Comparison of ENCODE assay signal across 8 cellular contexts in the genomic region with DNA sequence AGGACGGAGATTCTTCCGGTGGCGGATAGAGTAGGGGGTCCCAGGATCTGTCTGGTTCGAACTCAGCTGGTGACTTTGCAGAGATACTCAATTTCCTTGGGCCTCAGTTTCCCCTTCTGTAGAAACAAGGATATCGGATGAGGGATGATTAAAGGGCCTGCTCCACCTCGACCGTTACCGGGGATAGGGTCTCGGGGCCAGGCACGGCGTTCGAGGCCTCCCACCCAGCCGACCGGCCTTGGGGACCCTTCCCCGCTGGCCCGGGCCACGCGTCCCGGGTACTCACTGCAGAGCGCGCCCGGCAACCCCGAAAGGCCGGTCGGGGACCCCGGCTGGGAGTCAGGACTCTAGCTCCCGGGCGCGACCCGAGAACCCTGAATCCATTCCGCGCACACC. TPM values are rescaled to one million over a fixed set of nuclear protein-coding genes. Genes with fewer than 3 reads are reported as not detected.
DNase-seq lines count a peak whose midpoint lies in the region; ATAC-seq and TF ChIP-seq lines count a peak whose summit lies in the region.

No MANE protein-coding gene starts in this region.

- H3K9me3 ChIP-seq in iPS-20b (ENCODE audit: insufficient read depth, low read depth, low read length) (no peaks in the 10 kb centered on the region), testis (no peaks in the 10 kb centered on the region)

- peaks cover 52% of the 10 kb centered on the region for H3K36me3 Mint-ChIP-seq in activated CD4-positive, alpha-beta T cell treated with anti-CD3 and anti-CD28 coated beads for 36 hours (ENCODE audit: low read depth)
- H3K36me3 Mint-ChIP-seq in activated CD8-positive, alpha-beta T cell treated with anti-CD3 and anti-CD28 coated beads for 36 hours (ENCODE audit: low read depth) = peaks cover 48% of the 10 kb centered on the region

- H3K27ac ChIP-seq in iPS-20b (ENCODE audit: low read length) (peak overlapping the region; percentile 100), testis (peak overlapping the region; percentile 95 to 99)

- peak overlapping the region; percentile 100 for H3K9ac ChIP-seq in iPS-20b (ENCODE audit: low read depth, low read length)

- no peaks in the 10 kb centered on the region for H3K9me3 Mint-ChIP-seq in activated CD4-positive, alpha-beta T cell treated with anti-CD3 and anti-CD28 coated beads for 36 hours (ENCODE audit: low read depth)
- H3K9me3 Mint-ChIP-seq in activated CD8-positive, alpha-beta T cell treated with anti-CD3 and anti-CD28 coated beads for 36 hours = no peaks in the 10 kb centered on the region

- TF ChIP-seq CTCF in activated CD8-positive, alpha-beta T cell treated with anti-CD3 and anti-CD28 coated beads for 36 hours (IDR thresholded peaks at IDR 0.05) = no peak
- no peak for TF ChIP-seq CTCF in testis (IDR thresholded peaks at IDR 0.05)

- H3K4me1 ChIP-seq in iPS-20b (ENCODE audit: insufficient read depth, low read length) (peaks cover 34% of the 10 kb centered on the region), testis (peaks cover 46% of the 10 kb centered on the region)

- 0 to 1% methylated on average over 7 to 30 of the region's 32 CpGs for WGBS in testis, 2 donors

- H3K27ac Mint-ChIP-seq in activated CD4-positive, alpha-beta T cell treated with anti-CD3 and anti-CD28 coated beads for 36 hours = peak overlapping the region; percentile 97
- H3K27ac Mint-ChIP-seq in activated CD8-positive, alpha-beta T cell treated with anti-CD3 and anti-CD28 coated beads for 36 hours = peak overlapping the region; percentile 97

- intact Hi-C loops in activated CD4-positive, alpha-beta T cell treated with anti-CD3 and anti-CD28 coated beads for 36 hours (cut with DNase I, micrococcal nuclease) = loop anchor here (1.0 to 10.0 kb wide), 3 partner anchors 195 to 384 kb away; partner anchors contain the start of genes ZNRF3 (in 2 of the 2) and KREMEN1 (in 1 of the 2)
- intact Hi-C loops in activated CD8-positive, alpha-beta T cell treated with anti-CD3 and anti-CD28 coated beads for 36 hours (cut with micrococcal nuclease) = no loop called here
- intact Hi-C loops in testis (cut with DNase I; ENCODE audit: low total_unique reads) = no loop called here

- ATAC-seq in activated CD4-positive, alpha-beta T cell treated with anti-CD3 and anti-CD28 coated beads for 36 hours = no peak
- no peak for ATAC-seq in activated CD8-positive, alpha-beta T cell treated with anti-CD3 and anti-CD28 coated beads for 36 hours

- no peaks in the 10 kb centered on the region for H3K27me3 Mint-ChIP-seq in activated CD4-positive, alpha-beta T cell treated with anti-CD3 and anti-CD28 coated beads for 36 hours
- H3K27me3 Mint-ChIP-seq in activated CD8-positive, alpha-beta T cell treated with anti-CD3 and anti-CD28 coated beads for 36 hours = no peaks in the 10 kb centered on the region

- H3K27me3 ChIP-seq in iPS-20b (ENCODE audit: insufficient read depth, low read length) (no peaks in the 10 kb centered on the region), testis (no peaks in the 10 kb centered on the region)

- H3K4me1 Mint-ChIP-seq in activated CD4-positive, alpha-beta T cell treated with anti-CD3 and anti-CD28 coated beads for 36 hours = peaks cover 33% of the 10 kb centered on the region
- H3K4me1 Mint-ChIP-seq in activated CD8-positive, alpha-beta T cell treated with anti-CD3 and anti-CD28 coated beads for 36 hours (ENCODE audit: low read depth) = peaks cover 35% of the 10 kb centered on the region

- no peak for TF ChIP-seq POLR2A in testis (IDR thresholded peaks at IDR 0.05)

- POLR2A ChIA-PET in activated CD4-positive, alpha-beta T cell treated with anti-CD3 and anti-CD28 coated beads for 36 hours (lab: Charles Lee) = no interaction called here
- POLR2A ChIA-PET in activated CD8-positive, alpha-beta T cell treated with anti-CD3 and anti-CD28 coated beads for 36 hours (lab: Charles Lee) = interaction anchor here (0.6 to 4.6 kb wide), 11 partner anchors 10 to 358 kb away, joined by 3 to 29 read pairs (median 3); no protein-coding TSS in a partner anchor

- H3K4me3 ChIP-seq in iPS-20b (ENCODE audit: low read length) (peak overlapping the region; percentile 98), testis (peak overlapping the region; percentile 96 to 98)

- DNase-seq in activated CD4-positive, alpha-beta T cell treated with anti-CD3 and anti-CD28 coated beads for 36 hours = no peak
- DNase-seq in activated CD4-positive, alpha-beta T cell treated with anti-CD3 and anti-CD28 coated beads, Interleukin-2, amount 50 U/mL, for 4 hours = no peak
- DNase-seq in activated CD8-positive, alpha-beta T cell treated with anti-CD3 and anti-CD28 coated beads for 36 hours = no peak
- DNase-seq in testis (no peak), KG1 (lab: John Stamatoyannopoulos, UW) (no peak), Kasumi-1 (lab: John Stamatoyannopoulos, UW) (no peak), AG08395 (ENCODE audit: low spot score) (no peak)

- CTCF ChIA-PET in activated CD4-positive, alpha-beta T cell treated with anti-CD3 and anti-CD28 coated beads for 36 hours (lab: Charles Lee) = interaction anchor here (1.0 to 1.4 kb wide), 3 partner anchors 9 to 46 kb away, joined by 3 to 7 read pairs (median 5); no protein-coding TSS in a partner anchor
- CTCF ChIA-PET in activated CD8-positive, alpha-beta T cell treated with anti-CD3 and anti-CD28 coated beads for 36 hours (lab: Charles Lee) = interaction anchor here (0.7 to 1.6 kb wide), 2 partner anchors 22 to 145 kb away, joined by 3 to 9 read pairs; no protein-coding TSS in a partner anchor

- peak overlapping the region; percentile 91 for H3K4me3 Mint-ChIP-seq in activated CD4-positive, alpha-beta T cell treated with anti-CD3 and anti-CD28 coated beads for 36 hours
- peak overlapping the region; percentile 85 for H3K4me3 Mint-ChIP-seq in activated CD8-positive, alpha-beta T cell treated with anti-CD3 and anti-CD28 coated beads for 36 hours

- peaks cover 65% of the 10 kb centered on the region for H3K36me3 ChIP-seq in iPS-20b (ENCODE audit: insufficient read depth, low read depth, low read length)
- H3K36me3 ChIP-seq in testis (ENCODE audit: low read depth, missing control alignments) = no peaks in the 10 kb centered on the region

RNA-seq across cellular contexts. Expression of gene RHBDD3, which starts 0.3 kb away (rescaled TPM):
- 10 to 100 TPM; 23.2 to 25.3 TPM for total RNA-seq in activated CD4-positive, alpha-beta T cell treated with anti-CD3 and anti-CD28 coated beads for 36 hours
- total RNA-seq in activated CD8-positive, alpha-beta T cell treated with anti-CD3 and anti-CD28 coated beads for 36 hours = 10 to 100 TPM; 24.5 to 25.4 TPM
- total RNA-seq in testis = 10 to 100 TPM; 66.8 to 99.2 TPM
- 55.1 TPM for polyA plus RNA-seq in testis (ENCODE audit: insufficient read depth, low read depth, low replicate concordance)

RNA-seq across cellular contexts. Expression of gene EWSR1, which starts 0.6 kb away (rescaled TPM):
- total RNA-seq in activated CD4-positive, alpha-beta T cell treated with anti-CD3 and anti-CD28 coated beads for 36 hours = 100 to 1,000 TPM; 326 to 567 TPM
- 100 to 1,000 TPM; 307 to 315 TPM for total RNA-seq in activated CD8-positive, alpha-beta T cell treated with anti-CD3 and anti-CD28 coated beads for 36 hours
- total RNA-seq in testis = 100 to 1,000 TPM; 286 to 336 TPM
- polyA plus RNA-seq in testis (ENCODE audit: insufficient read depth, low read depth, low replicate concordance) = 451 TPM

RNA-seq across cellular contexts. Expression of gene GAS2L1, which starts 39.0 kb away (rescaled TPM):
- under 1 TPM; 0.84 to 0.98 TPM for total RNA-seq in activated CD4-positive, alpha-beta T cell treated with anti-CD3 and anti-CD28 coated beads for 36 hours
- 1 to 10 TPM in 1 of 2 experiments, under 1 TPM in 1; 0.36 to 1.1 TPM for total RNA-seq in activated CD8-positive, alpha-beta T cell treated with anti-CD3 and anti-CD28 coated beads for 36 hours
- 100 to 1,000 TPM; 191 to 197 TPM for total RNA-seq in testis
- polyA plus RNA-seq in testis (ENCODE audit: insufficient read depth, low read depth, low replicate concordance) = 84.9 TPM

RNA-seq across cellular contexts. Expression of gene RASL10A, which starts 48.0 kb away (rescaled TPM):
- under 1 TPM in 1 of 2 experiments, not detected in 1; 0.35 TPM for total RNA-seq in activated CD4-positive, alpha-beta T cell treated with anti-CD3 and anti-CD28 coated beads for 36 hours
- under 1 TPM in 1 of 2 experiments, not detected in 1; 0.56 TPM for total RNA-seq in activated CD8-positive, alpha-beta T cell treated with anti-CD3 and anti-CD28 coated beads for 36 hours
- total RNA-seq in testis = 10 to 100 TPM in 1 of 2 donors, 1 to 10 TPM in 1; 7.1 to 10.4 TPM
- polyA plus RNA-seq in testis (ENCODE audit: insufficient read depth, low read depth, low replicate concordance) = 2.2 TPM

Comparison
In these comparisons a context has a peak if more than half of its experiments do, and no peak if none do; other contexts are left out.
1. RNA of gene GAS2L1, which starts 39.0 kb away (total RNA-seq): 191 to 197 TPM in testis; 0.36 to 1.1 TPM in activated CD8-positive, alpha-beta T cell treated with anti-CD3 and anti-CD28 coated beads for 36 hours and 0.84 to 0.98 TPM in activated CD4-positive, alpha-beta T cell treated with anti-CD3 and anti-CD28 coated beads for 36 hours; every median in the first group is over 10 times any median in the second.
2. intact Hi-C loops: an anchor here in activated CD4-positive, alpha-beta T cell treated with anti-CD3 and anti-CD28 coated beads for 36 hours (1.0 to 10.0 kb wide); none called in activated CD8-positive, alpha-beta T cell treated with anti-CD3 and anti-CD28 coated beads for 36 hours and testis.